ENCODE assay signal across 28 cellular contexts in the genomic region with DNA sequence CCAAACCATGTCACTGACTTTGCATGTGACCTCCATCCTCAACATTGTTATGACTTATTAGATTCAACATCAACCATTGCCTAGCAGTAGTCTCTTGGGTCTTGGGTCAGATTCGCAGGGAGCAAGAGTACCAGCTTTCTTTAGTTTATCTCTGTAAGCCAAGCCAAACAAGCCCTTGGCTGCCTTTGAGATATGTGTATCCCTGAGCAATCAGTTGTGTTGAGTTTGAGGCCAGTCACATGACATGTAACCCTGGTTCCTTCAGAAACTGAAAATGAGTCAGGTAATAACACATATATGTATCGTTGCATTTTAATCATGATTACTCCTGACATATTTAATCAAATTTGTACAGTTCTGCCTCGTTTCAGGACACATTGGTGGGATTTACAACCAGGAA.
"Had no signal": no experiment of that assay in that cellular context is flagged by ENCODE, and none has a peak within 500 bp of the region (broad histone marks: within the 10 kb centered on the region; RNA-seq: fewer than 3 reads in every experiment).

No MANE protein-coding gene starts in this region.

- ATAC-seq: activated CD4-positive, alpha-beta T cell treated with anti-CD3 and anti-CD28 coated beads for 36 hours; activated naive CD4-positive, alpha-beta T cell treated with anti-CD3 and anti-CD28 coated beads, Interleukin-2, amount 50 U/mL, for 72 hours; activated T-cell treated with anti-CD3 and anti-CD28 coated beads, Interleukin-2, amount 50 U/mL, for 72 hours; esophagus mucosa; foreskin keratinocyte; gastrocnemius medialis; heart left ventricle; T-helper 17 cell had no signal

- H3K27ac ChIP-seq: ascending aorta, breast epithelium, coronary artery, dorsolateral prefrontal cortex, foreskin keratinocyte, gastrocnemius medialis, heart left ventricle had no signal

- H3K9me3 ChIP-seq: ascending aorta, breast epithelium, gastrocnemius medialis, heart left ventricle had no signal

- DNase-seq: activated CD4-positive, alpha-beta memory T cell treated with anti-CD3 and anti-CD28 coated beads, Interleukin-2, amount 10 ng/mL, durations not matched to agents 7 days and 5 days; activated CD4-positive, alpha-beta T cell treated with anti-CD3 and anti-CD28 coated beads for 36 hours; activated CD4-positive, alpha-beta T cell treated with anti-CD3 and anti-CD28 coated beads, Interleukin-2, amount 10 ng/mL, durations not matched to agents 24 days and 14 days; activated CD4-positive, CD25-positive, alpha-beta regulatory T cell; activated CD4-positive, CD25-positive, alpha-beta regulatory T cell treated with anti-CD3 and anti-CD28 coated beads, Interleukin-2, amount 50 U/mL, for 72 hours; activated CD8-positive, alpha-beta memory T cell treated with anti-CD3 and anti-CD28 coated beads, Interleukin-2, amount 50 U/mL, for 48 hours; activated gamma-delta T cell; activated naive CD4-positive, alpha-beta T cell; activated naive CD4-positive, alpha-beta T cell treated with anti-CD3 and anti-CD28 coated beads, Interleukin-2, amount 10 ng/mL, durations not matched to agents 7 days and 5 days; activated naive CD8-positive, alpha-beta T cell treated with anti-CD3 and anti-CD28 coated beads, Interleukin-2, amount 10 ng/mL, durations not matched to agents 7 days and 5 days; activated T-cell treated with anti-CD3 and anti-CD28 coated beads for 4 hours; activated T-cell treated with anti-CD3 and anti-CD28 coated beads, Interleukin-2, amount 50 U/mL, for 24 hours; activated T-cell treated with anti-CD3 and anti-CD28 coated beads, Interleukin-2, amount 50 U/mL, for 72 hours; dorsolateral prefrontal cortex; effector memory CD4-positive, alpha-beta T cell; endodermal cell; foreskin keratinocyte; gastrocnemius medialis; glutamatergic neuron; heart left ventricle; T-helper 1 cell; T-helper 17 cell; T1000 had no signal

- H3K4me1 ChIP-seq: ascending aorta, breast epithelium, foreskin keratinocyte, gastrocnemius medialis, heart left ventricle had no signal

- H3K36me3 ChIP-seq: ascending aorta, breast epithelium, gastrocnemius medialis, heart left ventricle had no signal

- H3K27me3 ChIP-seq: ascending aorta, breast epithelium, dorsolateral prefrontal cortex, foreskin keratinocyte, gastrocnemius medialis, heart left ventricle had no signal

- H3K4me3 ChIP-seq: ascending aorta, breast epithelium, coronary artery, dorsolateral prefrontal cortex, gastrocnemius medialis, heart left ventricle had no signal
